In genomic region chr3:158160958-158161357, GRCh38 we compare ENCODE assay signal across 15 cellular contexts. TPM values are rescaled to one million over a fixed set of nuclear protein-coding genes. Genes with fewer than 3 reads are reported as not detected.
DNase-seq lines count a peak whose midpoint lies in the region; ATAC-seq, FAIRE-seq and TF ChIP-seq lines count a peak whose summit lies in the region.
"Had no signal": no experiment of that assay in that cellular context is flagged by ENCODE, and none has a peak within 500 bp of the region (broad histone marks: within the 10 kb centered on the region; RNA-seq: fewer than 3 reads in every experiment).

No MANE protein-coding gene starts in this region.

- H3K27me3 Mint-ChIP-seq in stimulated activated naive CD8-positive, alpha-beta T cell treated with anti-CD3 and anti-CD28 coated beads, Interleukin-15, amount 100 ng/mL, for 72 hours, result no peaks in the 10 kb centered on the region

- peak; percentile 91 for DNase-seq in AG10803 (ENCODE audit: low read depth)
- peak; percentile 7 for DNase-seq in HTR-8/SVneo (ENCODE audit: insufficient read length, low spot score)
- peak; percentile 76 for DNase-seq in adipocyte (ENCODE audit: low read depth)
- DNase-seq in hepatic stellate cell (ENCODE audit: low spot score), result peak; percentile 11
- DNase-seq in stimulated activated naive CD8-positive, alpha-beta T cell treated with anti-CD3 and anti-CD28 coated beads, Interleukin-15, amount 100 ng/mL, for 72 hours, result no peak
- DNase-seq in Karpas-422, result no peak
- DNase-seq: activated naive CD4-positive, alpha-beta T cell treated with anti-CD3 and anti-CD28 coated beads, Interleukin-2, amount 50 U/mL, for 16 hours; Calu3; endodermal cell; NCI-H2107; nephron progenitor cell had no signal

- no peak overlapping the region for H3K27ac ChIP-seq in gastroesophageal sphincter
- H3K27ac ChIP-seq in Karpas-422 (ENCODE audit: low read length), result no peak overlapping the region

- no peak for FAIRE-seq in HTR-8/SVneo (lab: Jason Lieb, UNC)

- H3K4me3 ChIP-seq in AG10803 (ENCODE audit: low read length), result no peak overlapping the region
- no peak overlapping the region for H3K4me3 ChIP-seq in adipocyte (ENCODE audit: low read length)
- no peak overlapping the region for H3K4me3 ChIP-seq in gastroesophageal sphincter
- H3K4me3 ChIP-seq in Karpas-422 (ENCODE audit: low read length), result no peak overlapping the region

- H3K27me3 ChIP-seq in adipocyte (replicated peaks; ENCODE audit: control insufficient read depth, insufficient read depth, low read length) (no peaks in the 10 kb centered on the region), gastroesophageal sphincter (no peaks in the 10 kb centered on the region), Karpas-422 (ENCODE audit: low read length) (no peaks in the 10 kb centered on the region)

- TF ChIP-seq CTCF in AG10803 (conservative IDR thresholded peaks at IDR 0.05; ENCODE audit: low read length) (no peak), gastroesophageal sphincter (IDR thresholded peaks at IDR 0.05) (no peak)

- H3K4me1 Mint-ChIP-seq in stimulated activated naive CD8-positive, alpha-beta T cell treated with anti-CD3 and anti-CD28 coated beads, Interleukin-15, amount 100 ng/mL, for 72 hours, result no peaks in the 10 kb centered on the region
- H3K4me1 Mint-ChIP-seq: endodermal cell had no signal

- peaks cover 38% of the 10 kb centered on the region for H3K4me1 ChIP-seq in adipocyte (ENCODE audit: control insufficient read depth, insufficient read depth, low read length)
- H3K4me1 ChIP-seq in gastroesophageal sphincter, result no peaks in the 10 kb centered on the region
- H3K4me1 ChIP-seq in Karpas-422 (ENCODE audit: low read length), result peaks cover 11% of the 10 kb centered on the region

- no peak for ATAC-seq in GM21367 (IDR thresholded peaks at IDR 0.05; ENCODE audit: unreplicated experiment)
- no peak for ATAC-seq in gastroesophageal sphincter
- no peak for ATAC-seq in stimulated activated naive CD8-positive, alpha-beta T cell treated with anti-CD3 and anti-CD28 coated beads, Interleukin-15, amount 100 ng/mL, for 72 hours
- ATAC-seq: activated CD4-positive, CD25-positive, alpha-beta regulatory T cell treated with anti-CD3 and anti-CD28 coated beads, Interleukin-2, amount 50 U/mL, for 24 hours had no signal

- H3K9me3 ChIP-seq in adipocyte (ENCODE audit: control insufficient read depth, low read length) (no peaks in the 10 kb centered on the region), gastroesophageal sphincter (no peaks in the 10 kb centered on the region), Karpas-422 (ENCODE audit: low read length) (no peaks in the 10 kb centered on the region)

- TF ChIP-seq POLR2A in gastroesophageal sphincter (IDR thresholded peaks at IDR 0.05), result no peak

- no peak overlapping the region for H3K27ac Mint-ChIP-seq in stimulated activated naive CD8-positive, alpha-beta T cell treated with anti-CD3 and anti-CD28 coated beads, Interleukin-15, amount 100 ng/mL, for 72 hours
- H3K27ac Mint-ChIP-seq: endodermal cell, nephron progenitor cell had no signal

- TF ChIP-seq EP300 in gastroesophageal sphincter (IDR thresholded peaks at IDR 0.05), result no peak

- no peaks in the 10 kb centered on the region for H3K9me3 Mint-ChIP-seq in stimulated activated naive CD8-positive, alpha-beta T cell treated with anti-CD3 and anti-CD28 coated beads, Interleukin-15, amount 100 ng/mL, for 72 hours
- H3K9me3 Mint-ChIP-seq: endodermal cell had no signal

- peaks cover 95% of the 10 kb centered on the region for H3K79me2 ChIP-seq in Karpas-422 (ENCODE audit: low read length)

- H2AFZ ChIP-seq in Karpas-422 (ENCODE audit: low read length), result no peak overlapping the region

- H3K9ac ChIP-seq in adipocyte (ENCODE audit: low read length) (peak overlapping the region; percentile 19), Karpas-422 (ENCODE audit: low read length) (no peak overlapping the region)

- H4K20me1 ChIP-seq in Karpas-422 (ENCODE audit: insufficient read depth, low read depth, low read length), result no peaks in the 10 kb centered on the region

- H3K9me2 ChIP-seq in Karpas-422 (replicated peaks; ENCODE audit: insufficient read depth, low read length), result no peaks in the 10 kb centered on the region

- H3K4me2 ChIP-seq in Karpas-422 (ENCODE audit: low read depth, low read length, poor library complexity, severe bottlenecking), result no peak overlapping the region

- H3K4me3 Mint-ChIP-seq in stimulated activated naive CD8-positive, alpha-beta T cell treated with anti-CD3 and anti-CD28 coated beads, Interleukin-15, amount 100 ng/mL, for 72 hours, result no peak overlapping the region
- H3K4me3 Mint-ChIP-seq: endodermal cell, nephron progenitor cell had no signal

- H3K36me3 ChIP-seq in adipocyte (ENCODE audit: control insufficient read depth, insufficient read depth, low read length, severe bottlenecking), result no peaks in the 10 kb centered on the region
- no peaks in the 10 kb centered on the region for H3K36me3 ChIP-seq in gastroesophageal sphincter
- H3K36me3 ChIP-seq in Karpas-422 (ENCODE audit: insufficient read depth, low read length), result no peaks in the 10 kb centered on the region

RNA-seq across cellular contexts. Expression of gene RSRC1, which starts 51.1 kb away (rescaled TPM):
- 10 to 100 TPM; 40.6 to 66.0 (median 43.9) TPM for total RNA-seq in gastroesophageal sphincter
- 95.2 and 101 TPM in 2 replicates for total RNA-seq in Karpas-422 (2014; rRNA removed; shearing (Covaris generic); ENCODE audit: low replicate concordance)

RNA-seq across cellular contexts. Expression of gene SHOX2, which starts 54.7 kb away (rescaled TPM):
- 1 to 10 TPM in 1 of 4 donors, under 1 TPM in 3; 0.10 to 3.2 (median 0.35) TPM for total RNA-seq in gastroesophageal sphincter
- total RNA-seq in Karpas-422 (2014; rRNA removed; shearing (Covaris generic); ENCODE audit: low replicate concordance), result 7.7 and 11.7 TPM in 2 replicates
- total RNA-seq: kidney epithelial cell had no signal

Comparison
In these comparisons a context has a peak if more than half of its experiments do, and no peak if none do; other contexts are left out.
1. DNase-seq: peak in AG10803 (single experiment), HTR-8/SVneo (single experiment), adipocyte (single experiment) and hepatic stellate cell (single experiment); none in stimulated activated naive CD8-positive, alpha-beta T cell treated with anti-CD3 and anti-CD28 coated beads, Interleukin-15, amount 100 ng/mL, for 72 hours (0 of 2) and Karpas-422 (single experiment).